ENCODE assay signal across 18 cellular contexts in the genomic region with DNA sequence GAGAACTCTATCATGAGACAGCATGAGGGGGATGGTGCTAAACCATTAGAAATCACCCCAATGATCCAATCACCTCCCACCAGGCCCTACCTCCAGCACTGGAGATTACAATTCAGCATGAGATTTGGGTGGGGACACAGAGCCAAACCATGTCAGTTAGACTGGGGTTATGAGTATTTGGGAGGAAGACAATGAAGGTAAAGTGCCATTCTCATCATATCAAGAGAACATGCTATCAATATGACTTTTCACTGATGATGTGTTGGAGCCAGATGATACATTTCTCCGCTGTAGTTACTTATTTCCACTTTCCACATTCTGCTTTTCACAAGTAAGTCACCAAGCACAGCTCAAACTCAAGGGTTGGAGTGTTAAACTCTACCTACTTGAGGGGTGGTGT.
"Had no signal": no experiment of that assay in that cellular context is flagged by ENCODE, and none has a peak within 500 bp of the region (broad histone marks: within the 10 kb centered on the region; RNA-seq: fewer than 3 reads in every experiment).

No MANE protein-coding gene starts in this region.

- H3K9me3 Mint-ChIP-seq: effector memory CD8-positive, alpha-beta T cell; neural crest cell had no signal

- ATAC-seq: effector memory CD8-positive, alpha-beta T cell; gastrocnemius medialis; heart right ventricle; left lobe of liver; naive thymus-derived CD4-positive, alpha-beta T cell; stimulated activated naive CD8-positive, alpha-beta T cell treated with anti-CD3 and anti-CD28 coated beads, Interleukin-15, Interleukin-2, amounts not matched to agents 100 U/mL and 50 U/mL, for 24 hours had no signal

- H3K27ac Mint-ChIP-seq: dendritic cell treated with granulocyte-macrophage colony-stimulating factor and Interleukin-4, amounts not matched to agents 40 ng/mL and 50 ng/mL, for 4 days; type B pancreatic cell had no signal

- DNase-seq: effector memory CD8-positive, alpha-beta T cell; gastrocnemius medialis; heart right ventricle; hypothalamus; kidney glomerular epithelial cell; mammary epithelial cell; nucleus accumbens; ovary; sigmoid colon; stimulated activated naive CD8-positive, alpha-beta T cell treated with anti-CD3 and anti-CD28 coated beads, Interleukin-15, Interleukin-2, amounts not matched to agents 100 U/mL and 50 U/mL, for 24 hours; thyroid gland; uterus had no signal

- FAIRE-seq: islet of Langerhans had no signal

- H3K4me3 Mint-ChIP-seq: dendritic cell treated with granulocyte-macrophage colony-stimulating factor and Interleukin-4, amounts not matched to agents 40 ng/mL and 50 ng/mL, for 4 days; effector memory CD8-positive, alpha-beta T cell; naive thymus-derived CD4-positive, alpha-beta T cell; neural crest cell; type B pancreatic cell had no signal

- H3K36me3 Mint-ChIP-seq: type B pancreatic cell had no signal

- H3K4me1 Mint-ChIP-seq: neural crest cell had no signal
